In the genomic region with DNA sequence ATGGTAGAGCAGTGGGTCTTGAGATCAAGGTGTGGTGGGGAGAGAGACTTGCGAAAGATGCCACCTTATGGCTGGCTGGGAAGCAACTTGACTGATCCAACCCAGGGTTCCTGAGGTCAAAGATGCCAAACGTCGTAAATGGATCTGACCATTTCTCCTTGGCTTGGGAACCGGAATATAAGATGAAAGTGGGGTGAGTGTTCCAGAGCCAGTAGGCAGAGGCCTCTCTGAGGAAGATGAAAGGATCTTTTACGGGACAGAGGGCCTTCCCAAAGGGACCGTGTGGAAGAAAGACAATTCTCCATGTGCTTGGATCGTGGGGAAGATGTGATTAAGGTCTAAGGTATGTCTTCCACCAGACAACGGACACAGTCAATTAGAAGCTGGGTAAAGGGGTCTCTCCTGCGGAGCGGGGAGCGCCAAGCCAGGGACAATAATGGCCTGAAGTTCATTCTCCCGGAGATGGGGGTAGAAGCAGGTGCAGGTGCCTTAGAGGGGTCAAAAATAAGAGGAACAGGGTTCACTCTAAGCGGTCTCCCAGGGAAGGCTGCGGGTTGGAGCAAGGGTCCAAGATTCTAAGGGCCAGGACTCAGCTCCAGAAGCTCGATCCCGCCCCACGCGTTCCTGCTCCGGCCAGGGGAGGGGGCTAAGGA, we compare ENCODE assay signal across 8 cellular contexts. TPM values are rescaled to one million over a fixed set of nuclear protein-coding genes. Genes with fewer than 3 reads are reported as not detected.
A peak's percentile ranks its signal among the peaks of the same experiment; 100 is the strongest.
DNase-seq lines count a peak whose midpoint lies in the region; ATAC-seq and TF ChIP-seq lines count a peak whose summit lies in the region.

No MANE protein-coding gene starts in this region.

- H2AFZ ChIP-seq in fibroblast of lung (ENCODE audit: low read length), result no peak overlapping the region

- no peak for TF ChIP-seq CTCF in fibroblast of lung (conservative IDR thresholded peaks at IDR 0.05 in 1 of 2, IDR thresholded peaks at IDR 0.05 in 1 of 2; ENCODE audit: low read depth in 1 of 2, low read length in 2 of 2)
- TF ChIP-seq CTCF in psoas muscle (IDR thresholded peaks at IDR 0.05), result no peak

- H3K9me3 ChIP-seq in fibroblast of lung (ENCODE audit: control insufficient read depth, insufficient read depth, low read depth, low read length) (no peaks in the 10 kb centered on the region), psoas muscle (no peaks in the 10 kb centered on the region)

- no peaks in the 10 kb centered on the region for H4K20me1 ChIP-seq in fibroblast of lung (ENCODE audit: control insufficient read depth, extremely low read depth, insufficient read depth, low read length)

- H3K36me3 ChIP-seq in fibroblast of lung (ENCODE audit: control insufficient read depth, insufficient read depth, low read length) (no peaks in the 10 kb centered on the region), psoas muscle (ENCODE audit: insufficient read depth in 1 of 2, low read depth in 1 of 2) (peaks cover 0 to 15% of the 10 kb centered on the region in 2 donors)

- intact Hi-C loops in psoas muscle (cut with DNase I), result loop anchor here in 1 of 2 donors (1.0 kb wide), 1 partner anchor 35 kb away; the partner anchor contains the start of gene CD68

- no peaks in the 10 kb centered on the region for H3K27me3 Mint-ChIP-seq in activated T-cell treated with anti-CD3 and anti-CD28 coated beads, Interleukin-2, amount 50 U/mL, for 24 hours

- H3K4me3 Mint-ChIP-seq in activated T-cell treated with anti-CD3 and anti-CD28 coated beads, Interleukin-2, amount 50 U/mL, for 24 hours, result peak overlapping the region; percentile 88

- no peak for DNase-seq in activated T-cell treated with anti-CD3 and anti-CD28 coated beads, Interleukin-2, amount 50 U/mL, for 24 hours
- DNase-seq in activated T-cell treated with anti-CD3 and anti-CD28 coated beads, Interleukin-2, amount 50 U/mL, for 1 hour, result no peak
- DNase-seq in fibroblast of lung (ENCODE audit: low read depth in 2 of 2), result peak; percentile 31 to 61
- no peak for DNase-seq in psoas muscle
- no peak for DNase-seq in NCI-H2081 treated with DMSO at 0.1 percent for 48 hours (lab: John Stamatoyannopoulos, UW)

- peak overlapping the region; percentile 83 for H3K27ac Mint-ChIP-seq in activated T-cell treated with anti-CD3 and anti-CD28 coated beads, Interleukin-2, amount 50 U/mL, for 24 hours

- peak overlapping the region; percentile 80 for H3K9ac ChIP-seq in fibroblast of lung (ENCODE audit: insufficient read depth, low read length)

- H3K4me3 ChIP-seq in fibroblast of lung (replicated peaks in 1 of 4; ENCODE audit: control extremely low read depth in 1 of 4, insufficient read depth in 1 of 4, low read depth in 3 of 4, low read length in 4 of 4), result peak overlapping the region; percentile 54 to 96 (median 80)
- H3K4me3 ChIP-seq in psoas muscle, result peak overlapping the region; percentile 94

- peaks cover 45% of the 10 kb centered on the region for H3K79me2 ChIP-seq in fibroblast of lung (ENCODE audit: control insufficient read depth, insufficient read depth, low read length)

- WGBS in psoas muscle, 3 donors, result 4 to 7% (median 5%) methylated on average over 19 of the region's 19 CpGs

- ATAC-seq in SK-N-SH treated with all-trans-retinoic acid at 6 μM for 48 hours (peak; percentile 5; the same call in 2 of the 3 replicates), psoas muscle (peak in 1 of 4 donors; percentile 5), HG03469 (IDR thresholded peaks at IDR 0.05; ENCODE audit: unreplicated experiment) (no peak), HG03378 (IDR thresholded peaks at IDR 0.05; ENCODE audit: unreplicated experiment) (no peak)

- peak overlapping the region; percentile 93 for H3K4me2 ChIP-seq in fibroblast of lung (ENCODE audit: extremely low read depth, insufficient read depth, low read length)

- H3K4me1 Mint-ChIP-seq in activated T-cell treated with anti-CD3 and anti-CD28 coated beads, Interleukin-2, amount 50 U/mL, for 24 hours (ENCODE audit: low read depth), result peaks cover 42% of the 10 kb centered on the region

- H3K27ac ChIP-seq in fibroblast of lung (ENCODE audit: insufficient read depth, low read length) (peak overlapping the region; percentile 65), psoas muscle (peak overlapping the region; percentile 95)

- no peaks in the 10 kb centered on the region for H3K9me3 Mint-ChIP-seq in activated T-cell treated with anti-CD3 and anti-CD28 coated beads, Interleukin-2, amount 50 U/mL, for 24 hours

- H3K27me3 ChIP-seq in fibroblast of lung (ENCODE audit: control insufficient read depth, insufficient read depth, low read length), result no peaks in the 10 kb centered on the region
- H3K27me3 ChIP-seq in psoas muscle (ENCODE audit: insufficient read depth in 3 of 3, low read length in 2 of 3), result no peaks in the 10 kb centered on the region

- H3K4me1 ChIP-seq in fibroblast of lung (ENCODE audit: control insufficient read depth, extremely low read depth, insufficient read depth, low read length) (peaks cover 5% of the 10 kb centered on the region), psoas muscle (peaks cover 36% of the 10 kb centered on the region)

- peaks cover 39% of the 10 kb centered on the region for H3K36me3 Mint-ChIP-seq in activated T-cell treated with anti-CD3 and anti-CD28 coated beads, Interleukin-2, amount 50 U/mL, for 24 hours (ENCODE audit: low read depth)

TF ChIP-seq in SK-N-SH treated with all-trans-retinoic acid at 6 μM for 48 hours, 23 proteins besides CTCF, POLR2A, EP300 and RAD21:
- TF ChIP-seq TSHZ2 (CRISPR knock-in tag; IDR thresholded peaks at IDR 0.05), result no peak
- no peak for TF ChIP-seq ESRRG (CRISPR knock-in tag; IDR thresholded peaks at IDR 0.05)
- TF ChIP-seq CSDC2 (CRISPR knock-in tag; IDR thresholded peaks at IDR 0.05), result no peak
- TF ChIP-seq ZNF565 (CRISPR knock-in tag; conservative IDR thresholded peaks at IDR 0.05; ENCODE audit: low read depth), result no peak
- no peak for TF ChIP-seq TCF4 (CRISPR knock-in tag; IDR thresholded peaks at IDR 0.05; ENCODE audit: borderline replicate concordance)
- TF ChIP-seq ZFP30 (CRISPR knock-in tag; IDR thresholded peaks at IDR 0.05), result no peak
- no peak for TF ChIP-seq ZNF70 (CRISPR knock-in tag; IDR thresholded peaks at IDR 0.05)
- TF ChIP-seq OSR1 (CRISPR knock-in tag; IDR thresholded peaks at IDR 0.05), result no peak
- no peak for TF ChIP-seq RARB (CRISPR knock-in tag; IDR thresholded peaks at IDR 0.05)
TF ChIP-seq in SK-N-SH treated with all-trans-retinoic acid at 6 μM for 48 hours: peak in this region for 0.

RNA-seq across cellular contexts. Expression of gene FXR2, which starts 0.8 kb away (rescaled TPM):
- total RNA-seq in fibroblast of lung, result 39.8 and 46.6 TPM in 2 replicates
- polyA plus RNA-seq in fibroblast of lung, result 22.0 and 28.1 TPM in 2 replicates
- polyA plus RNA-seq in fibroblast of lung (2012), result 20.7 and 30.8 TPM in 2 replicates
- 106 and 122 TPM in 2 replicates for polyA minus RNA-seq in fibroblast of lung (ENCODE audit: low replicate concordance)
- 100 to 1,000 TPM; 105 to 120 (median 114) TPM for total RNA-seq in psoas muscle
- 100 to 1,000 TPM in 1 of 3 donors, 10 to 100 TPM in 2; 88.2 to 164 (median 92.1) TPM for polyA plus RNA-seq in psoas muscle

RNA-seq across cellular contexts. Expression of gene SAT2, which starts 13.7 kb away (rescaled TPM):
- 54.3 and 55.5 TPM in 2 replicates for total RNA-seq in fibroblast of lung
- 47.0 and 48.2 TPM in 2 replicates for polyA plus RNA-seq in fibroblast of lung
- 87.0 and 89.0 TPM in 2 replicates for polyA plus RNA-seq in fibroblast of lung (2012)
- polyA minus RNA-seq in fibroblast of lung (ENCODE audit: low replicate concordance), result 16.5 and 31.3 TPM in 2 replicates
- total RNA-seq in psoas muscle, result 10 to 100 TPM; 60.7 to 70.4 (median 66.2) TPM
- 100 to 1,000 TPM; 105 to 112 (median 108) TPM for polyA plus RNA-seq in psoas muscle

RNA-seq across cellular contexts. Expression of gene SHBG, which starts 16.0 kb away (rescaled TPM):
- total RNA-seq in fibroblast of lung (0.26 and 0.33 TPM in 2 replicates), psoas muscle (1 to 10 TPM in 1 of 4 donors, under 1 TPM in 3; 0.19 to 1.6 (median 0.55) TPM)
- polyA plus RNA-seq in fibroblast of lung (0.27 and 0.45 TPM in 2 replicates), psoas muscle (under 1 TPM; 0.26 to 0.53 (median 0.45) TPM)
- polyA plus RNA-seq in fibroblast of lung (2012), result 0.68 and 0.97 TPM in 2 replicates
- polyA minus RNA-seq in fibroblast of lung (ENCODE audit: low replicate concordance), result not detected in 2 replicates

RNA-seq across cellular contexts. Expression of gene SOX15, which starts 24.0 kb away (rescaled TPM):
- total RNA-seq in fibroblast of lung, result under 0.01 and 0.50 TPM in 2 replicates
- 0.36 and 0.78 TPM in 2 replicates for polyA plus RNA-seq in fibroblast of lung
- 0.64 and 3.4 TPM in 2 replicates for polyA plus RNA-seq in fibroblast of lung (2012)
- polyA minus RNA-seq in fibroblast of lung (ENCODE audit: low replicate concordance), result 2.5 TPM in 1 of 2 replicates, not detected in the other
- total RNA-seq in psoas muscle, result under 1 TPM; 0.19 to 0.71 (median 0.28) TPM
- under 1 TPM; 0.11 to 0.20 (median 0.17) TPM for polyA plus RNA-seq in psoas muscle

RNA-seq across cellular contexts. Expression of gene MPDU1, which starts 30.2 kb away (rescaled TPM):
- total RNA-seq in fibroblast of lung, result 29.5 and 51.9 TPM in 2 replicates
- polyA plus RNA-seq in fibroblast of lung, result 107 and 172 TPM in 2 replicates
- polyA plus RNA-seq in fibroblast of lung (2012), result 69.8 and 100 TPM in 2 replicates
- polyA minus RNA-seq in fibroblast of lung (ENCODE audit: low replicate concordance), result 214 and 261 TPM in 2 replicates
- total RNA-seq in psoas muscle, result 10 to 100 TPM; 19.3 to 40.6 (median 34.1) TPM
- polyA plus RNA-seq in psoas muscle, result 100 to 1,000 TPM in 1 of 3 donors, 10 to 100 TPM in 2; 53.6 to 147 (median 77.8) TPM

Comparison
In these comparisons a context has a peak if more than half of its experiments do, and no peak if none do; other contexts are left out.
1. DNase-seq: peak in fibroblast of lung (2 of 2); none in activated T-cell treated with anti-CD3 and anti-CD28 coated beads, Interleukin-2, amount 50 U/mL, for 24 hours (single experiment), activated T-cell treated with anti-CD3 and anti-CD28 coated beads, Interleukin-2, amount 50 U/mL, for 1 hour (single experiment), psoas muscle (0 of 2) and NCI-H2081 treated with DMSO at 0.1 percent for 48 hours (single experiment).